ENCODE assay signal across 8 cellular contexts in the genomic region with DNA sequence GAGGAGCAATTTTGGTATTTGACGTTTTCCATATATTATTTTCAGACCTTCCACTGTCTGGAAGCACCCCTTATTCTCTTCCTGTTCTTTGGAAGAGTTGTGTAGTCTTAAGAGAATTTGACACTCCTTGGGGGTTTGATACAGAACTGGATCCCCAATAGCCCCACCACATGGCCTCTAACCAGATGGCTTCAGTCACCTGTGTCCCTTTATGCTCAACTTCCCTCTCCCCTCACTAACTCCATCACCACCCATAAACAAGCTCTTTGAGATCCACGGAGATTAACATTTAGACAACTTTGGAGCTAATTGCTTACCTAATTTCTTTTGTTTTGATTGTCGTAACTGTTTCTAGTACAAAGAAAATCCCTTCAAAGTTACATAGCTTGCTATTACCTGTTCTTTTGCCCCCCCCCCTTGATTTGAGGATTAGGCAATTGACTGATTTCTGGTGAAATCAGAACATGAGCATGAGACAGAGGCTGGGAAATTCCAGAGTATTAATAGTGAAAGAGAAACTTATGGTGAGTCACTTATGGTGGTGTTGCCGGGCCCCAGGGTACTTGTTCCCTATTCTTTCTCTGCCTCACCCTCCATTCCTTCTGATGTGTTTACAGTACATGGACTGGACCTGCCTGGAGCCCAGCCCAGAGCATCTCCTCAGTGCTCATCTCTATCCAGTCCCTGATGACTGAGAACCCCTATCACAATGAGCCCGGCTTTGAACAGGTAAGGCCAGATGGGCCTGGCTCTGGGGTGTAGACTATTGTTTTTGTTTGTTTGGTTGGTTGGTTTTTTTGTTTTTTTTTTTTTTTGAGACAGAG. TPM values are rescaled to one million over a fixed set of nuclear protein-coding genes. Genes with fewer than 3 reads are reported as not detected.
DNase-seq lines count a peak whose midpoint lies in the region; ATAC-seq and TF ChIP-seq lines count a peak whose summit lies in the region.

No MANE protein-coding gene starts in this region.

- H4K20me1 ChIP-seq in GM23248 (ENCODE audit: insufficient read depth) = 0 out of 2 replicates have a peak, but pooled peaks cover 7% of the 10 kb centered on the region

- H3K9me2 ChIP-seq in GM23248 (ENCODE audit: insufficient read depth) = no peaks in the 10 kb centered on the region

- peak overlapping the region; percentile 65 for H3K4me2 ChIP-seq in GM23248 (ENCODE audit: unreplicated experiment)

- DNase-seq in GM04504 (ENCODE audit: low read depth) = peak; percentile 73
- peak; percentile 96 for DNase-seq in GM23248
- DNase-seq in NOMO-1 treated with DMSO at 0.1 percent for 48 hours (lab: John Stamatoyannopoulos, UW; ENCODE audit: unreplicated experiment) = peak; percentile 43
- DNase-seq in activated naive CD8-positive, alpha-beta T cell treated with anti-CD3 and anti-CD28 coated beads, Interleukin-2, amount 50 U/mL, for 24 hours = peak; percentile 49
- DNase-seq in lung microvascular endothelial cell (ENCODE audit: low read depth in 2 of 2) = peak; percentile 56 to 87
- peak in 1 of 2 donors; percentile 8 for DNase-seq in tibial nerve (ENCODE audit: low spot score in 2 of 2)
- no peak for DNase-seq in ecto neural progenitor cell (ENCODE audit: low spot score)

- no peaks in the 10 kb centered on the region for H3K9me3 Mint-ChIP-seq in activated naive CD8-positive, alpha-beta T cell treated with anti-CD3 and anti-CD28 coated beads, Interleukin-2, amount 50 U/mL, for 24 hours

- H3K4me1 ChIP-seq in GM23248 (ENCODE audit: insufficient read depth) (peaks cover 51% of the 10 kb centered on the region), tibial nerve (peaks cover 0 to 46% (median 8%) of the 10 kb centered on the region in 4 donors)

- H3K36me3 ChIP-seq in GM23248 (ENCODE audit: low read depth) (peaks cover 68% of the 10 kb centered on the region), tibial nerve (peaks cover 0 to 80% (median 16%) of the 10 kb centered on the region in 3 donors)

- H3K27ac Mint-ChIP-seq in activated naive CD8-positive, alpha-beta T cell treated with anti-CD3 and anti-CD28 coated beads, Interleukin-2, amount 50 U/mL, for 24 hours = peak overlapping the region; percentile 93

- peaks cover 64% of the 10 kb centered on the region for H3K4me1 Mint-ChIP-seq in activated naive CD8-positive, alpha-beta T cell treated with anti-CD3 and anti-CD28 coated beads, Interleukin-2, amount 50 U/mL, for 24 hours

- H3K27me3 Mint-ChIP-seq in activated naive CD8-positive, alpha-beta T cell treated with anti-CD3 and anti-CD28 coated beads, Interleukin-2, amount 50 U/mL, for 24 hours = no peaks in the 10 kb centered on the region

- H3K4me3 ChIP-seq in GM23248 = peak overlapping the region; percentile 20; the same call in 1 of the 2 replicates
- no peak overlapping the region for H3K4me3 ChIP-seq in tibial nerve

- no peaks in the 10 kb centered on the region for H3K27me3 ChIP-seq in GM23248 (replicated peaks; ENCODE audit: insufficient read depth)
- H3K27me3 ChIP-seq in tibial nerve = no peaks in the 10 kb centered on the region

- peak overlapping the region; percentile 79 for H3K4me3 Mint-ChIP-seq in activated naive CD8-positive, alpha-beta T cell treated with anti-CD3 and anti-CD28 coated beads, Interleukin-2, amount 50 U/mL, for 24 hours

- H3F3A ChIP-seq in GM23248 (ENCODE audit: insufficient read depth) = peaks cover 65% of the 10 kb centered on the region

- TF ChIP-seq CTCF in tibial nerve (IDR thresholded peaks at IDR 0.05) = no peak

- peak overlapping the region; percentile 92 for H3K27ac ChIP-seq in GM23248
- peak overlapping the region in 3 of 4 donors; percentile 9 to 72 (median 56) for H3K27ac ChIP-seq in tibial nerve

- H3K79me2 ChIP-seq in GM23248 (ENCODE audit: insufficient read depth) = peaks cover 97% of the 10 kb centered on the region

- H2AFZ ChIP-seq in GM23248 = no peak overlapping the region

- peak overlapping the region; percentile 62 for H3K9ac ChIP-seq in GM23248

- ATAC-seq in activated naive CD8-positive, alpha-beta T cell treated with anti-CD3 and anti-CD28 coated beads, Interleukin-2, amount 50 U/mL, for 24 hours = peak; percentile 98
- no peak for ATAC-seq in GM19328 (IDR thresholded peaks at IDR 0.05; ENCODE audit: unreplicated experiment)

- whole genome bisulfite sequencing in GM23248 (ENCODE audit: low coverage in 1 of 2, low lambda C conversion rate in 2 of 2, missing lambda C conversion rate in 2 of 2), 2 experiments = 39 to 48% methylated on average over 5 of the region's 5 CpGs
- 66 to 72% methylated on average over 5 of the region's 5 CpGs for WGBS in tibial nerve, 2 donors

- in situ Hi-C loops in GM23248 (cut with MboI) = no loop called here

- peaks cover 59% of the 10 kb centered on the region for H3K36me3 Mint-ChIP-seq in activated naive CD8-positive, alpha-beta T cell treated with anti-CD3 and anti-CD28 coated beads, Interleukin-2, amount 50 U/mL, for 24 hours (ENCODE audit: low read depth)

- no peak for TF ChIP-seq EP300 in tibial nerve (IDR thresholded peaks at IDR 0.05)

- H3K9me3 ChIP-seq in GM23248 (ENCODE audit: low read depth) = no peaks in the 10 kb centered on the region
- no peaks in the 10 kb centered on the region for H3K9me3 ChIP-seq in tibial nerve

- TF ChIP-seq POLR2A in tibial nerve (IDR thresholded peaks at IDR 0.05) = no peak

RNA-seq across cellular contexts. Expression of a gene that starts 7.5 kb away (rescaled TPM):
- total RNA-seq in GM23248 (2014; rRNA removed; shearing (Covaris generic)) = 104 and 124 TPM in 2 replicates
- 80.4 and 85.6 TPM in 2 replicates for polyA plus RNA-seq in GM23248 (2016; fragmentation: Nextera tagmentation; extraction: Ambion mirVana)
- total RNA-seq in lung microvascular endothelial cell (51.4 and 55.2 TPM in 2 replicates), tibial nerve (10 to 100 TPM; 51.0 to 63.8 (median 56.8) TPM)

RNA-seq across cellular contexts. Expression of a gene that starts 23.1 kb away (rescaled TPM):
- total RNA-seq in GM23248 (2014; rRNA removed; shearing (Covaris generic)) = 85.7 and 108 TPM in 2 replicates
- polyA plus RNA-seq in GM23248 (2016; fragmentation: Nextera tagmentation; extraction: Ambion mirVana) = 212 and 221 TPM in 2 replicates
- total RNA-seq in lung microvascular endothelial cell (31.0 and 45.1 TPM in 2 replicates), tibial nerve (100 to 1,000 TPM in 1 of 4 donors, 10 to 100 TPM in 3; 71.4 to 103 (median 89.7) TPM)

RNA-seq across cellular contexts. Expression of a gene that starts 29.0 kb away (rescaled TPM):
- total RNA-seq in GM23248 (2014; rRNA removed; shearing (Covaris generic)) = 81.6 and 94.9 TPM in 2 replicates
- 176 and 179 TPM in 2 replicates for polyA plus RNA-seq in GM23248 (2016; fragmentation: Nextera tagmentation; extraction: Ambion mirVana)
- total RNA-seq in lung microvascular endothelial cell (92.0 and 104 TPM in 2 replicates), tibial nerve (100 to 1,000 TPM in 1 of 4 donors, 10 to 100 TPM in 3; 36.9 to 107 (median 75.6) TPM)

RNA-seq across cellular contexts. Expression of a gene that starts 52.7 kb away (rescaled TPM):
- not detected in 2 replicates for total RNA-seq in GM23248 (2014; rRNA removed; shearing (Covaris generic))
- 0.28 TPM in 1 of 2 replicates, not detected in the other for polyA plus RNA-seq in GM23248 (2016; fragmentation: Nextera tagmentation; extraction: Ambion mirVana)
- total RNA-seq in lung microvascular endothelial cell (not detected in 2 replicates), tibial nerve (not detected)
